Comparison of ENCODE assay signal across 10 cellular contexts in genomic region chr6:31831350-31832215, GRCh38. TPM values are rescaled to one million over a fixed set of nuclear protein-coding genes. Genes with fewer than 3 reads are reported as not detected.
DNase-seq lines count a peak whose midpoint lies in the region; ATAC-seq and TF ChIP-seq lines count a peak whose summit lies in the region.
"Had no signal": no experiment of that assay in that cellular context is flagged by ENCODE, and none has a peak within 500 bp of the region (broad histone marks: within the 10 kb centered on the region; RNA-seq: fewer than 3 reads in every experiment).

No MANE protein-coding gene starts in this region.

- H3K27ac ChIP-seq in thoracic aorta, result peak overlapping the region in 1 of 2 donors; percentile 76

- intact Hi-C loops in activated T-helper 1 cell treated with anti-CD3 and anti-CD28 coated beads, Interleukin-12 subunit alpha, Interleukin-12 subunit beta, Interleukin-2, Interleukin-4 antibody, amounts not matched to agents 30 ng/mL and 10 ng/mL and 1 ng/mL, durations not matched to agents 14 hours and 24 hours and 36 hours (cut with micrococcal nuclease), result loop anchor here (2.0 kb wide), 1 partner anchor 55 kb away; the partner anchor contains the start of gene VWA7

- H3K4me1 Mint-ChIP-seq in activated T-cell treated with anti-CD3 and anti-CD28 coated beads, Interleukin-2, amount 50 U/mL, for 72 hours (ENCODE audit: low read depth), result peaks cover 46% of the 10 kb centered on the region
- peaks cover 37% of the 10 kb centered on the region for H3K4me1 Mint-ChIP-seq in activated T-helper 1 cell treated with anti-CD3 and anti-CD28 coated beads, Interleukin-12 subunit alpha, Interleukin-12 subunit beta, Interleukin-2, Interleukin-4 antibody, amounts not matched to agents 30 ng/mL and 10 ng/mL and 1 ng/mL, durations not matched to agents 14 hours and 24 hours and 36 hours (ENCODE audit: low read depth)

- H3K27me3 ChIP-seq in kidney epithelial cell (ENCODE audit: control insufficient read depth, insufficient read depth, low read length), result no peaks in the 10 kb centered on the region
- no peaks in the 10 kb centered on the region for H3K27me3 ChIP-seq in thoracic aorta (replicated peaks; ENCODE audit: insufficient read depth)

- no peak for DNase-seq in activated T-cell treated with anti-CD3 and anti-CD28 coated beads, Interleukin-2, amount 50 U/mL, for 72 hours
- no peak for DNase-seq in activated T-cell treated with anti-CD3 and anti-CD28 coated beads, Interleukin-2, amount 50 U/mL, for 1 hour
- no peak for DNase-seq in activated T-helper 1 cell treated with anti-CD3 and anti-CD28 coated beads, Interleukin-12 subunit alpha, Interleukin-12 subunit beta, Interleukin-2, Interleukin-4 antibody, amounts not matched to agents 30 ng/mL and 10 ng/mL and 1 ng/mL, durations not matched to agents 14 hours and 24 hours and 36 hours (ENCODE audit: low spot score)
- DNase-seq in kidney epithelial cell (ENCODE audit: low read depth) (no peak), thoracic aorta (ENCODE audit: low spot score) (no peak), NCI-H146 (lab: John Stamatoyannopoulos, UW) (no peak)
- DNase-seq: COR-L47, foreskin melanocyte had no signal

- H3K4me3 Mint-ChIP-seq in activated T-cell treated with anti-CD3 and anti-CD28 coated beads, Interleukin-2, amount 50 U/mL, for 72 hours, result peak overlapping the region; percentile 96
- H3K4me3 Mint-ChIP-seq in activated T-helper 1 cell treated with anti-CD3 and anti-CD28 coated beads, Interleukin-12 subunit alpha, Interleukin-12 subunit beta, Interleukin-2, Interleukin-4 antibody, amounts not matched to agents 30 ng/mL and 10 ng/mL and 1 ng/mL, durations not matched to agents 14 hours and 24 hours and 36 hours, result peak overlapping the region; percentile 95

- H3K9me3 Mint-ChIP-seq in activated T-cell treated with anti-CD3 and anti-CD28 coated beads, Interleukin-2, amount 50 U/mL, for 72 hours, result no peaks in the 10 kb centered on the region
- H3K9me3 Mint-ChIP-seq in activated T-helper 1 cell treated with anti-CD3 and anti-CD28 coated beads, Interleukin-12 subunit alpha, Interleukin-12 subunit beta, Interleukin-2, Interleukin-4 antibody, amounts not matched to agents 30 ng/mL and 10 ng/mL and 1 ng/mL, durations not matched to agents 14 hours and 24 hours and 36 hours, result no peaks in the 10 kb centered on the region

- H3K4me3 ChIP-seq in kidney epithelial cell (ENCODE audit: low read depth, low read length), result peak overlapping the region; percentile 88
- H3K4me3 ChIP-seq in thoracic aorta, result peak overlapping the region; percentile 91

- H3K27ac Mint-ChIP-seq in activated T-cell treated with anti-CD3 and anti-CD28 coated beads, Interleukin-2, amount 50 U/mL, for 72 hours, result peak overlapping the region; percentile 97
- H3K27ac Mint-ChIP-seq in activated T-helper 1 cell treated with anti-CD3 and anti-CD28 coated beads, Interleukin-12 subunit alpha, Interleukin-12 subunit beta, Interleukin-2, Interleukin-4 antibody, amounts not matched to agents 30 ng/mL and 10 ng/mL and 1 ng/mL, durations not matched to agents 14 hours and 24 hours and 36 hours, result peak overlapping the region; percentile 18

- H3K4me1 ChIP-seq in thoracic aorta (ENCODE audit: control insufficient read depth in 1 of 2, low read depth in 2 of 2), result peaks cover 25 to 38% of the 10 kb centered on the region in 2 donors

- no peaks in the 10 kb centered on the region for H3K9me3 ChIP-seq in thoracic aorta

- no peak for ATAC-seq in activated T-cell treated with anti-CD3 and anti-CD28 coated beads, Interleukin-2, amount 50 U/mL, for 72 hours (replicated peaks in 1 of 2)
- ATAC-seq in thoracic aorta (ENCODE audit: insufficient number of reproducible peaks, low FRiP score, low read depth) (no peak), GM19324 (IDR thresholded peaks at IDR 0.05; ENCODE audit: low FRiP score, unreplicated experiment) (no peak), GM18870 (IDR thresholded peaks at IDR 0.05; ENCODE audit: unreplicated experiment) (no peak)

- peaks cover 16 to 21% of the 10 kb centered on the region in 2 donors for H3K36me3 Mint-ChIP-seq in activated T-cell treated with anti-CD3 and anti-CD28 coated beads, Interleukin-2, amount 50 U/mL, for 72 hours (ENCODE audit: insufficient read depth in 2 of 2)
- H3K36me3 Mint-ChIP-seq in activated T-helper 1 cell treated with anti-CD3 and anti-CD28 coated beads, Interleukin-12 subunit alpha, Interleukin-12 subunit beta, Interleukin-2, Interleukin-4 antibody, amounts not matched to agents 30 ng/mL and 10 ng/mL and 1 ng/mL, durations not matched to agents 14 hours and 24 hours and 36 hours (ENCODE audit: low read depth), result peaks cover 26% of the 10 kb centered on the region

- TF ChIP-seq CTCF in kidney epithelial cell (IDR thresholded peaks at IDR 0.05; ENCODE audit: insufficient read depth, low read length, poor library complexity, severe bottlenecking), result no peak
- no peak for TF ChIP-seq CTCF in thoracic aorta (IDR thresholded peaks at IDR 0.05)

- H3K36me3 ChIP-seq in kidney epithelial cell (ENCODE audit: control insufficient read depth, insufficient read depth, low read length), result no peaks in the 10 kb centered on the region
- no peaks in the 10 kb centered on the region for H3K36me3 ChIP-seq in thoracic aorta

- H3K27me3 Mint-ChIP-seq in activated T-cell treated with anti-CD3 and anti-CD28 coated beads, Interleukin-2, amount 50 U/mL, for 72 hours (ENCODE audit: low read depth), result no peaks in the 10 kb centered on the region
- H3K27me3 Mint-ChIP-seq in activated T-helper 1 cell treated with anti-CD3 and anti-CD28 coated beads, Interleukin-12 subunit alpha, Interleukin-12 subunit beta, Interleukin-2, Interleukin-4 antibody, amounts not matched to agents 30 ng/mL and 10 ng/mL and 1 ng/mL, durations not matched to agents 14 hours and 24 hours and 36 hours (ENCODE audit: insufficient read depth), result no peaks in the 10 kb centered on the region

RNA-seq across cellular contexts. Expression of gene HSPA1B, which starts 4.0 kb away (rescaled TPM):
- total RNA-seq in activated T-cell treated with anti-CD3 and anti-CD28 coated beads, Interleukin-2, amount 50 U/mL, for 72 hours, result 10 to 100 TPM; 31.6 to 44.9 TPM
- total RNA-seq in activated T-helper 1 cell treated with anti-CD3 and anti-CD28 coated beads, Interleukin-12 subunit alpha, Interleukin-12 subunit beta, Interleukin-2, Interleukin-4 antibody, amounts not matched to agents 30 ng/mL and 10 ng/mL and 1 ng/mL, durations not matched to agents 14 hours and 24 hours and 36 hours, result 152 and 155 TPM in 2 replicates
- total RNA-seq in kidney epithelial cell (68.3 and 79.1 TPM in 2 replicates), thoracic aorta (100 to 1,000 TPM; 178 to 262 TPM)

RNA-seq across cellular contexts. Expression of gene HSPA1A, which starts 16.2 kb away (rescaled TPM):
- total RNA-seq in activated T-cell treated with anti-CD3 and anti-CD28 coated beads, Interleukin-2, amount 50 U/mL, for 72 hours, result 10 to 100 TPM; 16.5 to 37.6 TPM
- 173 and 175 TPM in 2 replicates for total RNA-seq in activated T-helper 1 cell treated with anti-CD3 and anti-CD28 coated beads, Interleukin-12 subunit alpha, Interleukin-12 subunit beta, Interleukin-2, Interleukin-4 antibody, amounts not matched to agents 30 ng/mL and 10 ng/mL and 1 ng/mL, durations not matched to agents 14 hours and 24 hours and 36 hours
- 54.6 and 67.0 TPM in 2 replicates for total RNA-seq in kidney epithelial cell
- total RNA-seq in thoracic aorta, result 100 to 1,000 TPM; 240 to 354 TPM

RNA-seq across cellular contexts. Expression of gene HSPA1L, which starts 16.5 kb away (rescaled TPM):
- 1 to 10 TPM; 2.9 to 3.1 TPM for total RNA-seq in activated T-cell treated with anti-CD3 and anti-CD28 coated beads, Interleukin-2, amount 50 U/mL, for 72 hours
- 2.2 and 2.9 TPM in 2 replicates for total RNA-seq in activated T-helper 1 cell treated with anti-CD3 and anti-CD28 coated beads, Interleukin-12 subunit alpha, Interleukin-12 subunit beta, Interleukin-2, Interleukin-4 antibody, amounts not matched to agents 30 ng/mL and 10 ng/mL and 1 ng/mL, durations not matched to agents 14 hours and 24 hours and 36 hours
- total RNA-seq in kidney epithelial cell, result 0.46 and 1.1 TPM in 2 replicates
- total RNA-seq in thoracic aorta, result 1 to 10 TPM; 1.1 to 1.2 TPM

RNA-seq across cellular contexts. Expression of gene LSM2, which starts 24.8 kb away (rescaled TPM):
- total RNA-seq in activated T-cell treated with anti-CD3 and anti-CD28 coated beads, Interleukin-2, amount 50 U/mL, for 72 hours, result 100 to 1,000 TPM; 122 to 123 TPM
- total RNA-seq in activated T-helper 1 cell treated with anti-CD3 and anti-CD28 coated beads, Interleukin-12 subunit alpha, Interleukin-12 subunit beta, Interleukin-2, Interleukin-4 antibody, amounts not matched to agents 30 ng/mL and 10 ng/mL and 1 ng/mL, durations not matched to agents 14 hours and 24 hours and 36 hours, result 136 and 137 TPM in 2 replicates
- total RNA-seq in kidney epithelial cell (78.6 and 89.0 TPM in 2 replicates), thoracic aorta (10 to 100 TPM; 21.2 to 40.1 TPM)

RNA-seq across cellular contexts. Expression of gene NEU1, which starts 31.0 kb away (rescaled TPM):
- 10 to 100 TPM; 24.0 to 27.1 TPM for total RNA-seq in activated T-cell treated with anti-CD3 and anti-CD28 coated beads, Interleukin-2, amount 50 U/mL, for 72 hours
- total RNA-seq in activated T-helper 1 cell treated with anti-CD3 and anti-CD28 coated beads, Interleukin-12 subunit alpha, Interleukin-12 subunit beta, Interleukin-2, Interleukin-4 antibody, amounts not matched to agents 30 ng/mL and 10 ng/mL and 1 ng/mL, durations not matched to agents 14 hours and 24 hours and 36 hours, result 22.1 and 24.3 TPM in 2 replicates
- total RNA-seq in kidney epithelial cell, result 142 and 152 TPM in 2 replicates
- 10 to 100 TPM; 26.0 to 35.2 TPM for total RNA-seq in thoracic aorta
